In the genomic region with DNA sequence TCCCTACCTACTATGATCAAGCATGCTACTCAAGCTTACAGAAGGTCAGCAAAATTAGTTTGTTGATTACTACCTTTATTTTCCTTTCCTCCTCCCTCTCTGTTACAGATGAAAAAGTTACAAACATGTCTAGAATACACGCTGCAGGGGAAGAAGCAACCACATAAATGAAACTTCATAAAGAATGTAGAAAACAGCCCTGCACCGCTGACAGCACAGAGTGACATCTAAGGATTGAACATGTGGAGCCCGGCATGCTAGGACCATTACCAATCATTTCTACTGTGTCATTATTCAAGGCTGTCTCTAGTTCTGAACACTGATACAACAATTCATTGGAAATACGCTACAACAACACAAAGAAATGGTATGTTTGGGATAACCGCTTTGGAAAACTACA, we compare ENCODE assay signal across 17 cellular contexts.
A peak's percentile ranks its signal among the peaks of the same experiment; 100 is the strongest.
DNase-seq lines count a peak whose midpoint lies in the region; ATAC-seq lines count a peak whose summit lies in the region.
"Had no signal": no experiment of that assay in that cellular context is flagged by ENCODE, and none has a peak within 500 bp of the region (broad histone marks: within the 10 kb centered on the region; RNA-seq: fewer than 3 reads in every experiment).

No MANE protein-coding gene starts in this region.

- no peaks in the 10 kb centered on the region for H3K9me3 Mint-ChIP-seq in T-helper 1 cell treated with Interleukin-12 subunit alpha and Interleukin-12 subunit beta and Interleukin-4 antibody, amounts not matched to agents 30 μg/mL and 1 μg/mL, for 36 hours
- no peaks in the 10 kb centered on the region for H3K9me3 Mint-ChIP-seq in activated naive CD4-positive, alpha-beta T cell treated with anti-CD3 and anti-CD28 coated beads, Interleukin-2, amount 10 ng/mL, durations not matched to agents 7 days and 5 days
- H3K9me3 Mint-ChIP-seq in activated naive CD4-positive, alpha-beta T cell treated with anti-CD3 and anti-CD28 coated beads, Interleukin-2, amount 50 U/mL, for 72 hours, result no peaks in the 10 kb centered on the region
- H3K9me3 Mint-ChIP-seq in activated CD8-positive, alpha-beta T cell treated with anti-CD3 and anti-CD28 coated beads, Interleukin-2, amount 10 ng/mL, durations not matched to agents 7 days and 5 days (ENCODE audit: insufficient read depth), result no peaks in the 10 kb centered on the region
- no peaks in the 10 kb centered on the region for H3K9me3 Mint-ChIP-seq in naive thymus-derived CD8-positive, alpha-beta T cell
- H3K9me3 Mint-ChIP-seq: CD4-positive, alpha-beta memory T cell; GM23338 had no signal

- DNase-seq in T-helper 1 cell (no peak), NCI-H2107 treated with DMSO at 0.1 percent for 48 hours (lab: John Stamatoyannopoulos, UW; ENCODE audit: unreplicated experiment) (no peak)
- peak; percentile 37 for DNase-seq in activated naive CD4-positive, alpha-beta T cell treated with anti-CD3 and anti-CD28 coated beads, Interleukin-2, amount 10 ng/mL, durations not matched to agents 7 days and 5 days
- DNase-seq in activated naive CD4-positive, alpha-beta T cell treated with anti-CD3 and anti-CD28 coated beads, Interleukin-2, amount 50 U/mL, for 72 hours (ENCODE audit: low spot score in 2 of 2), result no peak
- DNase-seq in activated CD8-positive, alpha-beta T cell treated with anti-CD3 and anti-CD28 coated beads, Interleukin-2, amount 10 ng/mL, durations not matched to agents 7 days and 5 days, result no peak
- DNase-seq in naive thymus-derived CD8-positive, alpha-beta T cell, result peak in 1 of 10 donors; percentile 37
- DNase-seq: CD4-positive, alpha-beta memory T cell; DMS79; NCI-H1105 treated with DMSO at 0.1 percent for 48 hours; NCI-H187 treated with DMSO at 0.1 percent for 48 hours; NK-92 treated with Interleukin-12 subunit alpha and Interleukin-12 subunit beta, amount 100 ng/mL, for 24 hours; RPMI8226 had no signal

- CTCF ChIA-PET in activated naive CD4-positive, alpha-beta T cell treated with anti-CD3 and anti-CD28 coated beads, Interleukin-2, amount 10 ng/mL, durations not matched to agents 7 days and 5 days (lab: Charles Lee), result interaction anchor here (1.0 to 1.8 kb wide), 3 partner anchors 91 to 415 kb away, joined by 3 to 7 read pairs (median 3); a partner anchor contains a TSS
- CTCF ChIA-PET in activated CD8-positive, alpha-beta T cell treated with anti-CD3 and anti-CD28 coated beads, Interleukin-2, amount 10 ng/mL, durations not matched to agents 7 days and 5 days (lab: Charles Lee), result interaction anchor here (1.2 kb wide), 1 partner anchor 164 kb away, joined by 3 read pairs; no protein-coding TSS in a partner anchor

- no peak for ATAC-seq in activated naive CD4-positive, alpha-beta T cell treated with anti-CD3 and anti-CD28 coated beads, Interleukin-2, amount 50 U/mL, for 72 hours
- ATAC-seq in activated CD8-positive, alpha-beta T cell treated with anti-CD3 and anti-CD28 coated beads, Interleukin-2, amount 10 ng/mL, durations not matched to agents 7 days and 5 days, result peak; percentile 35
- ATAC-seq in naive thymus-derived CD8-positive, alpha-beta T cell, result peak in 1 of 2 donors; percentile 43
- ATAC-seq in GM18867 (IDR thresholded peaks at IDR 0.05; ENCODE audit: unreplicated experiment), result no peak
- ATAC-seq: GM23338, HCT116 had no signal

- H3K4me3 Mint-ChIP-seq in T-helper 1 cell treated with Interleukin-12 subunit alpha and Interleukin-12 subunit beta and Interleukin-4 antibody, amounts not matched to agents 30 μg/mL and 1 μg/mL, for 36 hours, result peak overlapping the region; percentile 56
- peak overlapping the region; percentile 45 for H3K4me3 Mint-ChIP-seq in activated naive CD4-positive, alpha-beta T cell treated with anti-CD3 and anti-CD28 coated beads, Interleukin-2, amount 10 ng/mL, durations not matched to agents 7 days and 5 days
- peak overlapping the region; percentile 34 for H3K4me3 Mint-ChIP-seq in activated CD8-positive, alpha-beta T cell treated with anti-CD3 and anti-CD28 coated beads, Interleukin-2, amount 10 ng/mL, durations not matched to agents 7 days and 5 days
- peak overlapping the region in 8 of 10 donors; percentile 4 to 60 (median 15) for H3K4me3 Mint-ChIP-seq in naive thymus-derived CD8-positive, alpha-beta T cell
- H3K4me3 Mint-ChIP-seq: B cell, GM23338 had no signal

- H3K4me1 Mint-ChIP-seq in T-helper 1 cell treated with Interleukin-12 subunit alpha and Interleukin-12 subunit beta and Interleukin-4 antibody, amounts not matched to agents 30 μg/mL and 1 μg/mL, for 36 hours (ENCODE audit: low read depth), result peaks cover 52% of the 10 kb centered on the region
- H3K4me1 Mint-ChIP-seq in activated naive CD4-positive, alpha-beta T cell treated with anti-CD3 and anti-CD28 coated beads, Interleukin-2, amount 10 ng/mL, durations not matched to agents 7 days and 5 days, result peaks cover 83% of the 10 kb centered on the region
- H3K4me1 Mint-ChIP-seq in activated CD8-positive, alpha-beta T cell treated with anti-CD3 and anti-CD28 coated beads, Interleukin-2, amount 10 ng/mL, durations not matched to agents 7 days and 5 days (ENCODE audit: low read depth), result peaks cover 71% of the 10 kb centered on the region
- peaks cover 38 to 66% (median 53%) of the 10 kb centered on the region in 4 donors for H3K4me1 Mint-ChIP-seq in naive thymus-derived CD8-positive, alpha-beta T cell
- H3K4me1 Mint-ChIP-seq: B cell had no signal

- H3K36me3 Mint-ChIP-seq in T-helper 1 cell treated with Interleukin-12 subunit alpha and Interleukin-12 subunit beta and Interleukin-4 antibody, amounts not matched to agents 30 μg/mL and 1 μg/mL, for 36 hours (ENCODE audit: low read depth), result peaks cover 33% of the 10 kb centered on the region
- peaks cover 82% of the 10 kb centered on the region for H3K36me3 Mint-ChIP-seq in activated naive CD4-positive, alpha-beta T cell treated with anti-CD3 and anti-CD28 coated beads, Interleukin-2, amount 10 ng/mL, durations not matched to agents 7 days and 5 days
- H3K36me3 Mint-ChIP-seq in activated naive CD4-positive, alpha-beta T cell treated with anti-CD3 and anti-CD28 coated beads, Interleukin-2, amount 50 U/mL, for 72 hours, result peaks cover 4 to 37% of the 10 kb centered on the region in 2 donors
- H3K36me3 Mint-ChIP-seq in activated CD8-positive, alpha-beta T cell treated with anti-CD3 and anti-CD28 coated beads, Interleukin-2, amount 10 ng/mL, durations not matched to agents 7 days and 5 days (ENCODE audit: low read depth), result peaks cover 80% of the 10 kb centered on the region
- peaks cover 0 to 77% (median 21%) of the 10 kb centered on the region in 3 donors for H3K36me3 Mint-ChIP-seq in naive thymus-derived CD8-positive, alpha-beta T cell

- POLR2A ChIA-PET in activated CD8-positive, alpha-beta T cell treated with anti-CD3 and anti-CD28 coated beads, Interleukin-2, amount 10 ng/mL, durations not matched to agents 7 days and 5 days (lab: Charles Lee), result interaction anchor here (1.3 kb wide), 1 partner anchor 22 kb away, joined by 3 read pairs; no protein-coding TSS in a partner anchor
- POLR2A ChIA-PET in naive thymus-derived CD8-positive, alpha-beta T cell (lab: Charles Lee), result interaction anchor here (1.3 kb wide), 1 partner anchor 37 kb away, joined by 4 read pairs; no protein-coding TSS in a partner anchor

- H3K27ac Mint-ChIP-seq in T-helper 1 cell treated with Interleukin-12 subunit alpha and Interleukin-12 subunit beta and Interleukin-4 antibody, amounts not matched to agents 30 μg/mL and 1 μg/mL, for 36 hours, result peak overlapping the region; percentile 77
- peak overlapping the region; percentile 90 for H3K27ac Mint-ChIP-seq in activated naive CD4-positive, alpha-beta T cell treated with anti-CD3 and anti-CD28 coated beads, Interleukin-2, amount 10 ng/mL, durations not matched to agents 7 days and 5 days
- H3K27ac Mint-ChIP-seq in activated naive CD4-positive, alpha-beta T cell treated with anti-CD3 and anti-CD28 coated beads, Interleukin-2, amount 50 U/mL, for 72 hours, result peak overlapping the region in 1 of 2 donors; percentile 84
- peak overlapping the region; percentile 74 for H3K27ac Mint-ChIP-seq in activated CD8-positive, alpha-beta T cell treated with anti-CD3 and anti-CD28 coated beads, Interleukin-2, amount 10 ng/mL, durations not matched to agents 7 days and 5 days
- peak overlapping the region; percentile 21 to 68 (median 44) for H3K27ac Mint-ChIP-seq in naive thymus-derived CD8-positive, alpha-beta T cell
- H3K27ac Mint-ChIP-seq: B cell, GM23338 had no signal

- no peaks in the 10 kb centered on the region for H3K27me3 Mint-ChIP-seq in T-helper 1 cell treated with Interleukin-12 subunit alpha and Interleukin-12 subunit beta and Interleukin-4 antibody, amounts not matched to agents 30 μg/mL and 1 μg/mL, for 36 hours (ENCODE audit: low read depth)
- H3K27me3 Mint-ChIP-seq in activated naive CD4-positive, alpha-beta T cell treated with anti-CD3 and anti-CD28 coated beads, Interleukin-2, amount 10 ng/mL, durations not matched to agents 7 days and 5 days, result no peaks in the 10 kb centered on the region
- no peaks in the 10 kb centered on the region for H3K27me3 Mint-ChIP-seq in activated CD8-positive, alpha-beta T cell treated with anti-CD3 and anti-CD28 coated beads, Interleukin-2, amount 10 ng/mL, durations not matched to agents 7 days and 5 days (ENCODE audit: low read depth)
- H3K27me3 Mint-ChIP-seq in naive thymus-derived CD8-positive, alpha-beta T cell, result no peaks in the 10 kb centered on the region
- H3K27me3 Mint-ChIP-seq: B cell; CD4-positive, alpha-beta memory T cell had no signal
